In genomic region chr22:19122143-19122751, GRCh38 we compare ENCODE assay signal across 8 cellular contexts. TPM values are rescaled to one million over a fixed set of nuclear protein-coding genes. Genes with fewer than 3 reads are reported as not detected.
DNase-seq lines count a peak whose midpoint lies in the region; ATAC-seq and TF ChIP-seq lines count a peak whose summit lies in the region.

Gene DGCR2, minus strand, starts transcription at chr22:19122412. Its CDS starts 206 bp downstream, at chr22:19122206.

- no peaks in the 10 kb centered on the region for H3K36me3 ChIP-seq in left ventricle myocardium inferior
- no peaks in the 10 kb centered on the region for H3K36me3 ChIP-seq in prostate gland

- ATAC-seq in HG02885 (IDR thresholded peaks at IDR 0.05; ENCODE audit: poor library complexity, unreplicated experiment) = peak; percentile 91
- peak; percentile 97 for ATAC-seq in T-helper 17 cell

- H3K27ac ChIP-seq in left ventricle myocardium inferior (replicated peaks) (peak within 1 kb of the TSS; percentile 97), prostate gland (peak within 1 kb of the TSS; percentile 94 to 97)

- H3K36me3 Mint-ChIP-seq in T-helper 17 cell (ENCODE audit: low read depth) = no peaks in the 10 kb centered on the region

- peaks cover 56% of the 10 kb centered on the region for H3K4me1 ChIP-seq in left ventricle myocardium inferior
- peaks cover 11% of the 10 kb centered on the region for H3K4me1 ChIP-seq in prostate gland (replicated peaks)

- H3K4me3 Mint-ChIP-seq in T-helper 17 cell = peak within 1 kb of the TSS; percentile 89

- H3K27me3 Mint-ChIP-seq in T-helper 17 cell = no peaks in the 10 kb centered on the region

- TF ChIP-seq POLR2A in GM15510 (IDR thresholded peaks at IDR 0.05; ENCODE audit: borderline replicate concordance, extremely low read depth, insufficient read length) (peak; percentile 91), prostate gland (IDR thresholded peaks at IDR 0.05) (peak; percentile 92)

- peak within 1 kb of the TSS; percentile 93 for H3K4me3 ChIP-seq in left ventricle myocardium inferior
- peak within 1 kb of the TSS; percentile 93 to 94 for H3K4me3 ChIP-seq in prostate gland

- H3K4me1 Mint-ChIP-seq in T-helper 17 cell = peaks cover 36% of the 10 kb centered on the region

- H3K27ac Mint-ChIP-seq in T-helper 17 cell = peak within 1 kb of the TSS; percentile 86

- under 1% methylated on average over 22 of the region's 67 CpGs for WGBS in prostate gland

- intact Hi-C loops in left ventricle myocardium inferior (cut with micrococcal nuclease) = no loop called here
- intact Hi-C loops in prostate gland (cut with DNase I) = no loop called here

- no peaks in the 10 kb centered on the region for H3K9me3 ChIP-seq in T-helper 17 cell (ENCODE audit: control insufficient read depth, low read length, poor library complexity, severe bottlenecking)
- H3K9me3 ChIP-seq in left ventricle myocardium inferior (replicated peaks) = no peaks in the 10 kb centered on the region
- H3K9me3 ChIP-seq in prostate gland = no peaks in the 10 kb centered on the region

- peak; percentile 67 to 93 for DNase-seq in NCI-H187 (lab: John Stamatoyannopoulos, UW)
- DNase-seq in T-helper 17 cell = peak; percentile 93 to 97 (median 96)
- DNase-seq in amygdala (lab: John Stamatoyannopoulos, UW) = peak; percentile 54 to 98 (median 93)
- DNase-seq in left ventricle myocardium inferior = peak; percentile 97
- DNase-seq in prostate gland (ENCODE audit: low spot score) = peak; percentile 95
- DNase-seq in ureter (ENCODE audit: low spot score) = peak; percentile 97

- H3K27me3 ChIP-seq in left ventricle myocardium inferior (ENCODE audit: low read depth) (no peaks in the 10 kb centered on the region), prostate gland (replicated peaks; ENCODE audit: insufficient read depth) (no peaks in the 10 kb centered on the region)

- no peak for TF ChIP-seq CTCF in left ventricle myocardium inferior (IDR thresholded peaks at IDR 0.05; ENCODE audit: borderline replicate concordance)
- TF ChIP-seq CTCF in prostate gland (IDR thresholded peaks at IDR 0.05) = no peak

RNA-seq across cellular contexts. Expression of gene DGCR2, which starts in this region (rescaled TPM):
- total RNA-seq in T-helper 17 cell (10 to 100 TPM; 37.7 TPM), left ventricle myocardium inferior (33.0 TPM), prostate gland (100 to 1,000 TPM in 1 of 2 donors, 10 to 100 TPM in 1; 94.3 to 107 TPM), ureter (68.7 TPM)

Comparison
In these comparisons a context has a peak if more than half of its experiments do, and no peak if none do; other contexts are left out.
1. Peak in every context shown above with its lines: DNase-seq, ATAC-seq, H3K4me3 ChIP-seq and H3K27ac ChIP-seq.